In the genomic region with DNA sequence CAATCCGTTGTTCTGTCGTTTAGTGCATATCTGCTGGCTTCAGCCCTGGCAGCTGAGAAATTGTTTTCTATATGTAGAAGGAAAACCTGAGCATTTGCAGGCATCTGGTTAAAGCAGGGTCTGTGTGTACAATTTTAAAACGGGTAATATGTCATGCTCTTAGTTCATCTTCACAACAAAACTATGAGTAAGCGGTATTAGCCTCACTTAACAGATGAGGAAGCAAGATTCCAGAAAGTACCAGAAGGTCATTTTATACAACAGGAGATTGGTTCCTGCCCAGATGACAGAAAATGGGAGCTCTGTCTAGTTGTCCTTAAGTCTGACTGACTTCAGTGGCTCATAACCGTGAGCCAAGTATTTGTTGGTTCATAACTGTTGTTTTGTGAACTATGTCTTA, we compare ENCODE assay signal across 9 cellular contexts. TPM values are rescaled to one million over a fixed set of nuclear protein-coding genes. Genes with fewer than 3 reads are reported as not detected.
DNase-seq lines count a peak whose midpoint lies in the region; ATAC-seq, FAIRE-seq and TF ChIP-seq lines count a peak whose summit lies in the region.
"Had no signal": no experiment of that assay in that cellular context is flagged by ENCODE, and none has a peak within 500 bp of the region (broad histone marks: within the 10 kb centered on the region; RNA-seq: fewer than 3 reads in every experiment).

No MANE protein-coding gene starts in this region.

- TF ChIP-seq POLR2A in K562 (conservative IDR thresholded peaks at IDR 0.05) (no peak), vagina (IDR thresholded peaks at IDR 0.05) (no peak)

- TF ChIP-seq EP300 in K562 (IDR thresholded peaks at IDR 0.05; ENCODE audit: low read length) = no peak

- WGBS in K562 (ENCODE audit: insufficient coverage, low coverage, missing lambda C conversion rate) = 45% methylated on average over 5 of the region's 5 CpGs
- 93% methylated on average over 5 of the region's 5 CpGs for WGBS in mesenchymal stem cell

- H2BK15ac ChIP-seq in mesenchymal stem cell (ENCODE audit: low read depth, poor library complexity, severe bottlenecking) = no peak overlapping the region

- H2AK5ac ChIP-seq in mesenchymal stem cell (ENCODE audit: low read length, severe bottlenecking) = no peak overlapping the region

- H4K91ac ChIP-seq in mesenchymal stem cell (ENCODE audit: low read length) = no peak overlapping the region

- peak overlapping the region; percentile 95 to 99; a peak in 3 of 4 replicates for H3K9ac ChIP-seq in K562 (ENCODE audit: insufficient read depth in 1 of 2, low read depth in 2 of 2, low read length in 2 of 2)
- peak overlapping the region; percentile 96 for H3K9ac ChIP-seq in mesenchymal stem cell (ENCODE audit: low read length)

- intact Hi-C loops in K562 (cut with micrococcal nuclease) = no loop called here
- intact Hi-C loops in vagina (cut with DNase I) = no loop called here

- H3K27me3 Mint-ChIP-seq in stimulated activated naive CD8-positive, alpha-beta T cell treated with anti-CD3 and anti-CD28 coated beads, Interleukin-15, Interleukin-2, amounts not matched to agents 100 ng/mL and 50 ng/mL, for 24 hours = no peaks in the 10 kb centered on the region

- FAIRE-seq in K562 (lab: Jason Lieb, UNC) = no peak

- H3K9me3 Mint-ChIP-seq in stimulated activated naive CD8-positive, alpha-beta T cell treated with anti-CD3 and anti-CD28 coated beads, Interleukin-15, Interleukin-2, amounts not matched to agents 100 ng/mL and 50 ng/mL, for 24 hours = no peaks in the 10 kb centered on the region

- H3K18ac ChIP-seq in mesenchymal stem cell (ENCODE audit: low read depth in 1 of 2, low read length in 2 of 2) = no peak overlapping the region

- peaks cover 53% of the 10 kb centered on the region for H3K79me2 ChIP-seq in K562 (ENCODE audit: control insufficient read depth, insufficient read depth, low read length)

- H3K36me3 ChIP-seq in K562 (ENCODE audit: control insufficient read depth, insufficient read depth, low read length) = peaks cover 82% of the 10 kb centered on the region
- H3K36me3 ChIP-seq in mesenchymal stem cell (ENCODE audit: control insufficient read depth in 1 of 2, insufficient read depth in 2 of 2, low read depth in 1 of 2, low read length in 2 of 2) = peaks cover 28 to 79% of the 10 kb centered on the region in 2 experiments
- H3K36me3 ChIP-seq in vagina = peaks cover 0 to 45% of the 10 kb centered on the region in 2 donors

- H3K9me3 ChIP-seq in K562 (replicated peaks; ENCODE audit: control insufficient read depth, insufficient read depth, low read depth, low read length) = no peaks in the 10 kb centered on the region
- no peaks in the 10 kb centered on the region for H3K9me3 ChIP-seq in mesenchymal stem cell (ENCODE audit: control insufficient read depth, low read length)
- H3K9me3 ChIP-seq in vagina = no peaks in the 10 kb centered on the region

- TF ChIP-seq CTCF in K562 (IDR thresholded peaks at IDR 0.05 in 2 of 3, conservative IDR thresholded peaks at IDR 0.05 in 1 of 3; ENCODE audit: insufficient read depth in 2 of 3, low read depth in 1 of 3, low read length in 3 of 3) (no peak), vagina (IDR thresholded peaks at IDR 0.05) (no peak)

- peak overlapping the region; percentile 97 for H3K4me2 ChIP-seq in K562 (ENCODE audit: insufficient read depth, low read length)
- H3K4me2 ChIP-seq in mesenchymal stem cell (ENCODE audit: low read length, poor library complexity, severe bottlenecking) = peak overlapping the region; percentile 92

- no peak overlapping the region for H2AFZ ChIP-seq in K562 (ENCODE audit: low read depth, low read length)
- H2AFZ ChIP-seq in mesenchymal stem cell (ENCODE audit: low read depth, low read length) = no peak overlapping the region

- POLR2A ChIA-PET in K562 (lab: Yijun Ruan, JAX) = interaction anchor here (0.6 to 1.7 kb wide), 6 partner anchors 8 to 1977 kb away, joined by 3 to 7 read pairs (median 3); no protein-coding TSS in a partner anchor

- TF ChIP-seq RAD21 in K562 (CRISPR knock-in tag; conservative IDR thresholded peaks at IDR 0.05 in 1 of 2, IDR thresholded peaks at IDR 0.05 in 1 of 2) = no peak

- H2BK12ac ChIP-seq in mesenchymal stem cell (ENCODE audit: low read length in 2 of 2) = no peak overlapping the region

- CTCF ChIA-PET in K562 (lab: Yijun Ruan, JAX; ENCODE audit: low intra/inter-chr PET ratio) = no interaction called here

- BruUV-seq in K562 (replicated peaks; lab: Mats Ljungman, UMichigan) = no TSS peak

- no peaks in the 10 kb centered on the region for H3K27me3 ChIP-seq in K562 (ENCODE audit: control insufficient read depth in 2 of 2, insufficient read depth in 2 of 2, low read length in 2 of 2)
- H3K27me3 ChIP-seq in mesenchymal stem cell (ENCODE audit: control insufficient read depth in 1 of 2, insufficient read depth in 1 of 2, low read length in 2 of 2) = no peaks in the 10 kb centered on the region
- no peaks in the 10 kb centered on the region for H3K27me3 ChIP-seq in vagina

- H3K23ac ChIP-seq in mesenchymal stem cell (ENCODE audit: low read length in 2 of 2) = no peak overlapping the region

- H3K27ac Mint-ChIP-seq in stimulated activated naive CD8-positive, alpha-beta T cell treated with anti-CD3 and anti-CD28 coated beads, Interleukin-15, Interleukin-2, amounts not matched to agents 100 ng/mL and 50 ng/mL, for 24 hours = peak overlapping the region; percentile 96

- H3K4me1 ChIP-seq in K562 (replicated peaks in 1 of 2; ENCODE audit: control insufficient read depth in 2 of 2, insufficient read depth in 2 of 2, low read length in 2 of 2) (peaks cover 14 to 17% of the 10 kb centered on the region in 2 experiments; a peak in 4 of 5 replicates), mesenchymal stem cell (ENCODE audit: control insufficient read depth, insufficient read depth, low read depth, low read length) (peaks cover 13% of the 10 kb centered on the region), vagina (peaks cover 37% of the 10 kb centered on the region)

- H3K4me3 ChIP-seq in K562 = peak overlapping the region; percentile 87
- peak overlapping the region in 1 of 2 experiments; percentile 96 for H3K4me3 ChIP-seq in mesenchymal stem cell (ENCODE audit: insufficient read depth in 1 of 2, low read depth in 1 of 2, low read length in 2 of 2)
- H3K4me3 ChIP-seq in vagina = peak overlapping the region; percentile 66 to 70

- no peak for DNase-seq in stimulated activated naive CD8-positive, alpha-beta T cell treated with anti-CD3 and anti-CD28 coated beads, Interleukin-15, Interleukin-2, amounts not matched to agents 100 U/mL and 50 U/mL, for 24 hours
- DNase-seq in K562 (ENCODE audit: extremely low read depth in 1 of 4, low spot score in 3 of 4) (no peak), mesenchymal stem cell (peak; percentile 42), vagina (ENCODE audit: extremely low spot score in 2 of 2) (no peak), SW480 (ENCODE audit: low spot score) (no peak), NCI-H526 (lab: John Stamatoyannopoulos, UW) (no peak), COLO668 (lab: John Stamatoyannopoulos, UW; ENCODE audit: unreplicated experiment) (no peak)
- DNase-seq: activated gamma-delta T cell had no signal

- no peak overlapping the region for H4K8ac ChIP-seq in mesenchymal stem cell (ENCODE audit: low read length)

- no peaks in the 10 kb centered on the region for H3K9me1 ChIP-seq in K562 (ENCODE audit: control insufficient read depth, insufficient read depth, low read length)

- peaks cover 41% of the 10 kb centered on the region for H3K4me1 Mint-ChIP-seq in stimulated activated naive CD8-positive, alpha-beta T cell treated with anti-CD3 and anti-CD28 coated beads, Interleukin-15, Interleukin-2, amounts not matched to agents 100 ng/mL and 50 ng/mL, for 24 hours (ENCODE audit: low read depth)

- H2BK120ac ChIP-seq in mesenchymal stem cell (ENCODE audit: low read depth, low read length) = no peak overlapping the region

- no peak overlapping the region for H3K4ac ChIP-seq in mesenchymal stem cell (ENCODE audit: low read depth in 1 of 2, low read length in 2 of 2)

- in situ Hi-C loops in K562 (cut with MboI) = no loop called here

- H3K79me1 ChIP-seq in mesenchymal stem cell (replicated peaks; ENCODE audit: low read length, poor library complexity, severe bottlenecking) = peaks cover 41% of the 10 kb centered on the region

- no peak overlapping the region for H2BK5ac ChIP-seq in mesenchymal stem cell (ENCODE audit: low read depth, low read length, poor library complexity, severe bottlenecking)

- ATAC-seq in stimulated activated naive CD8-positive, alpha-beta T cell treated with anti-CD3 and anti-CD28 coated beads, Interleukin-15, Interleukin-2, amounts not matched to agents 100 U/mL and 50 U/mL, for 24 hours = no peak
- no peak for ATAC-seq in K562

- H3K27ac ChIP-seq in K562 (ENCODE audit: extremely low read depth, low read depth, low read length) (peak overlapping the region; percentile 93), mesenchymal stem cell (ENCODE audit: low read length, poor library complexity, severe bottlenecking) (no peak overlapping the region), vagina (peak overlapping the region; percentile 95)

- no peaks in the 10 kb centered on the region; the same call in 1 of the 2 replicates for H4K20me1 ChIP-seq in K562 (replicated peaks; ENCODE audit: control insufficient read depth, insufficient read depth, low read length)

- peak overlapping the region; percentile 95 for H3K4me3 Mint-ChIP-seq in stimulated activated naive CD8-positive, alpha-beta T cell treated with anti-CD3 and anti-CD28 coated beads, Interleukin-15, Interleukin-2, amounts not matched to agents 100 ng/mL and 50 ng/mL, for 24 hours

- peaks cover 28% of the 10 kb centered on the region for H3K36me3 Mint-ChIP-seq in stimulated activated naive CD8-positive, alpha-beta T cell treated with anti-CD3 and anti-CD28 coated beads, Interleukin-15, Interleukin-2, amounts not matched to agents 100 ng/mL and 50 ng/mL, for 24 hours (ENCODE audit: low read depth)

- H3K14ac ChIP-seq in mesenchymal stem cell (ENCODE audit: low read length in 2 of 2) = no peak overlapping the region

RNA-seq across cellular contexts. Expression of gene TIMM10B, which starts 1.1 kb away (rescaled TPM):
- total RNA-seq in K562 (2011; cell fraction: chromatin; rRNA removed; ENCODE audit: low replicate concordance) = 128 and 180 TPM in 2 replicates
- 109 and 115 TPM in 2 replicates for total RNA-seq in K562 (2011; cell fraction: nucleolus; rRNA removed)
- total RNA-seq in K562 (2011; cell fraction: nucleoplasm; rRNA removed) = 150 and 215 TPM in 2 replicates
- 43.2 and 48.7 TPM in 2 replicates for total RNA-seq in K562 (2014; rRNA removed)
- total RNA-seq in K562 (2014; rRNA removed; fragmentation: Illumina TruSeq; extraction: Trizol) = 45.7 and 47.5 TPM in 2 replicates
- 47.0 and 48.9 TPM in 2 replicates for total RNA-seq in K562 (2015; rRNA removed; fragmentation: Illumina TruSeq; extraction: Trizol)
- total RNA-seq in K562 (2021) = 63.0 and 66.0 TPM in 2 replicates
- 78.1 and 83.0 TPM in 2 replicates for polyA plus RNA-seq in K562 (2011; rRNA removed)
- polyA plus RNA-seq in K562 (2011; cell fraction: cytosol; rRNA removed) = 82.7 and 87.5 TPM in 2 replicates
- 109 and 128 TPM in 2 replicates for polyA plus RNA-seq in K562 (2011; cell fraction: nucleus; rRNA removed)
- 38.6 and 62.9 TPM in 2 replicates for polyA plus RNA-seq in K562 (2012)
- polyA plus RNA-seq in K562 (2014; fragmentation: Illumina TruSeq; extraction: Trizol) = 48.1 and 57.0 TPM in 2 replicates
- 100 to 1,000 TPM; 158 to 163 TPM for polyA plus RNA-seq in K562 (2014; fragmentation: Nextera tagmentation; extraction: Ambion mirVana)
- 54.0 and 64.9 TPM in 2 replicates for polyA plus RNA-seq in K562 (2014; rRNA removed)
- 58.1 and 61.2 TPM in 2 replicates for polyA minus RNA-seq in K562 (2011; rRNA and poly(A)+ RNA removed)
- polyA minus RNA-seq in K562 (2011; cell fraction: cytosol; rRNA and poly(A)+ RNA removed) = 21.0 and 37.8 TPM in 2 replicates
- polyA minus RNA-seq in K562 (2011; cell fraction: nucleus; rRNA and poly(A)+ RNA removed) = 75.8 and 112 TPM in 2 replicates
- 44.6 TPM for polyA plus RNA-seq in mesenchymal stem cell (2013, experiment 1 of 2)
- 48.4 TPM for polyA plus RNA-seq in mesenchymal stem cell (2013, experiment 2 of 2)
- total RNA-seq in vagina = 98.7 TPM

RNA-seq across cellular contexts. Expression of gene ARFIP2, which starts 1.3 kb away (rescaled TPM):
- total RNA-seq in K562 (2011; cell fraction: chromatin; rRNA removed; ENCODE audit: low replicate concordance) = 207 and 353 TPM in 2 replicates
- total RNA-seq in K562 (2011; cell fraction: nucleolus; rRNA removed) = 170 and 195 TPM in 2 replicates
- 211 and 248 TPM in 2 replicates for total RNA-seq in K562 (2011; cell fraction: nucleoplasm; rRNA removed)
- total RNA-seq in K562 (2014; rRNA removed) (41.0 and 46.7 TPM in 2 replicates), K562 (2014; rRNA removed; fragmentation: Illumina TruSeq; extraction: Trizol) (27.8 and 32.0 TPM in 2 replicates), K562 (2015; rRNA removed; fragmentation: Illumina TruSeq; extraction: Trizol) (37.6 and 40.8 TPM in 2 replicates), K562 (2021) (42.9 and 46.5 TPM in 2 replicates), vagina (54.0 TPM)
- polyA plus RNA-seq in K562 (2011; rRNA removed) (74.1 and 84.0 TPM in 2 replicates), K562 (2014; fragmentation: Illumina TruSeq; extraction: Trizol) (48.5 and 49.3 TPM in 2 replicates), K562 (2014; fragmentation: Nextera tagmentation; extraction: Ambion mirVana) (10 to 100 TPM; 11.8 to 14.2 TPM), K562 (2014; rRNA removed) (60.0 and 61.0 TPM in 2 replicates)
- 59.9 and 62.2 TPM in 2 replicates for polyA plus RNA-seq in K562 (2011; cell fraction: cytosol; rRNA removed)
- polyA plus RNA-seq in K562 (2011; cell fraction: nucleus; rRNA removed) = 334 and 409 TPM in 2 replicates
- polyA plus RNA-seq in K562 (2012) = 35.7 and 48.8 TPM in 2 replicates
- polyA minus RNA-seq in K562 (2011; rRNA and poly(A)+ RNA removed) = 58.8 and 63.0 TPM in 2 replicates
- 15.8 and 19.7 TPM in 2 replicates for polyA minus RNA-seq in K562 (2011; cell fraction: cytosol; rRNA and poly(A)+ RNA removed)
- 73.6 and 124 TPM in 2 replicates for polyA minus RNA-seq in K562 (2011; cell fraction: nucleus; rRNA and poly(A)+ RNA removed)
- polyA plus RNA-seq in mesenchymal stem cell (2013, experiment 1 of 2) = 47.6 TPM
- polyA plus RNA-seq in mesenchymal stem cell (2013, experiment 2 of 2) = 46.2 TPM

RNA-seq across cellular contexts. Expression of gene TRIM3, which starts 8.7 kb away (rescaled TPM):
- 19.0 and 30.8 TPM in 2 replicates for total RNA-seq in K562 (2011; cell fraction: chromatin; rRNA removed; ENCODE audit: low replicate concordance)
- total RNA-seq in K562 (2011; cell fraction: nucleolus; rRNA removed) = 22.5 and 25.3 TPM in 2 replicates
- total RNA-seq in K562 (2011; cell fraction: nucleoplasm; rRNA removed) = 20.2 and 20.7 TPM in 2 replicates
- total RNA-seq in K562 (2014; rRNA removed) = 3.0 and 11.6 TPM in 2 replicates
- 2.7 and 3.8 TPM in 2 replicates for total RNA-seq in K562 (2014; rRNA removed; fragmentation: Illumina TruSeq; extraction: Trizol)
- 4.8 and 5.2 TPM in 2 replicates for total RNA-seq in K562 (2015; rRNA removed; fragmentation: Illumina TruSeq; extraction: Trizol)
- 6.4 and 6.8 TPM in 2 replicates for total RNA-seq in K562 (2021)
- polyA plus RNA-seq in K562 (2011; rRNA removed) = 4.8 and 6.2 TPM in 2 replicates
- 4.5 and 5.7 TPM in 2 replicates for polyA plus RNA-seq in K562 (2011; cell fraction: cytosol; rRNA removed)
- polyA plus RNA-seq in K562 (2011; cell fraction: nucleus; rRNA removed) = 36.0 and 59.3 TPM in 2 replicates
- polyA plus RNA-seq in K562 (2012) = 6.2 and 9.0 TPM in 2 replicates
- polyA plus RNA-seq in K562 (2014; fragmentation: Illumina TruSeq; extraction: Trizol) = 4.7 and 5.6 TPM in 2 replicates
- polyA plus RNA-seq in K562 (2014; fragmentation: Nextera tagmentation; extraction: Ambion mirVana) = under 1 TPM; 0.45 to 0.81 TPM
- polyA plus RNA-seq in K562 (2014; rRNA removed) = 9.2 and 10.4 TPM in 2 replicates
- 2.7 and 4.7 TPM in 2 replicates for polyA minus RNA-seq in K562 (2011; rRNA and poly(A)+ RNA removed)
- polyA minus RNA-seq in K562 (2011; cell fraction: cytosol; rRNA and poly(A)+ RNA removed) = 1.6 and 1.7 TPM in 2 replicates
- 10.3 and 14.0 TPM in 2 replicates for polyA minus RNA-seq in K562 (2011; cell fraction: nucleus; rRNA and poly(A)+ RNA removed)
- 16.3 TPM for polyA plus RNA-seq in mesenchymal stem cell (2013, experiment 1 of 2)
- 14.9 TPM for polyA plus RNA-seq in mesenchymal stem cell (2013, experiment 2 of 2)
- total RNA-seq in vagina = 27.5 TPM

RNA-seq across cellular contexts. Expression of gene DNHD1, which starts 14.6 kb away (rescaled TPM):
- 197 and 241 TPM in 2 replicates for total RNA-seq in K562 (2011; cell fraction: chromatin; rRNA removed; ENCODE audit: low replicate concordance)
- total RNA-seq in K562 (2011; cell fraction: nucleolus; rRNA removed) = 92.7 and 107 TPM in 2 replicates
- 141 and 183 TPM in 2 replicates for total RNA-seq in K562 (2011; cell fraction: nucleoplasm; rRNA removed)
- total RNA-seq in K562 (2014; rRNA removed) = 3.0 and 3.8 TPM in 2 replicates
- 3.6 and 4.1 TPM in 2 replicates for total RNA-seq in K562 (2014; rRNA removed; fragmentation: Illumina TruSeq; extraction: Trizol)
- 3.6 TPM in 2 replicates for total RNA-seq in K562 (2015; rRNA removed; fragmentation: Illumina TruSeq; extraction: Trizol)
- total RNA-seq in K562 (2021) = 6.5 and 7.4 TPM in 2 replicates
- 9.7 and 16.7 TPM in 2 replicates for polyA plus RNA-seq in K562 (2011; rRNA removed)
- 4.1 and 6.9 TPM in 2 replicates for polyA plus RNA-seq in K562 (2011; cell fraction: cytosol; rRNA removed)
- polyA plus RNA-seq in K562 (2011; cell fraction: nucleus; rRNA removed) = 123 and 140 TPM in 2 replicates
- 5.2 and 22.4 TPM in 2 replicates for polyA plus RNA-seq in K562 (2012)
- 4.8 TPM in 2 replicates for polyA plus RNA-seq in K562 (2014; fragmentation: Illumina TruSeq; extraction: Trizol)
- 1 to 10 TPM in 1 of 2 experiments, under 1 TPM in 1; 0.82 to 2.0 TPM for polyA plus RNA-seq in K562 (2014; fragmentation: Nextera tagmentation; extraction: Ambion mirVana)
- 7.1 and 8.4 TPM in 2 replicates for polyA plus RNA-seq in K562 (2014; rRNA removed)
- polyA minus RNA-seq in K562 (2011; rRNA and poly(A)+ RNA removed) = 24.5 and 30.4 TPM in 2 replicates
- 7.0 and 8.5 TPM in 2 replicates for polyA minus RNA-seq in K562 (2011; cell fraction: cytosol; rRNA and poly(A)+ RNA removed)
- 26.4 and 49.9 TPM in 2 replicates for polyA minus RNA-seq in K562 (2011; cell fraction: nucleus; rRNA and poly(A)+ RNA removed)
- polyA plus RNA-seq in mesenchymal stem cell (2013, experiment 1 of 2) = 1.4 TPM
- polyA plus RNA-seq in mesenchymal stem cell (2013, experiment 2 of 2) = 1.4 TPM
- 17.2 TPM for total RNA-seq in vagina

RNA-seq across cellular contexts. Expression of gene HPX, which starts 41.6 kb away (rescaled TPM):
- total RNA-seq in K562 (2011; cell fraction: chromatin; rRNA removed; ENCODE audit: low replicate concordance) = not detected in 2 replicates
- total RNA-seq in K562 (2011; cell fraction: nucleolus; rRNA removed) = 0.39 and 0.50 TPM in 2 replicates
- 0.37 TPM in 1 of 2 replicates, not detected in the other for total RNA-seq in K562 (2011; cell fraction: nucleoplasm; rRNA removed)
- total RNA-seq in K562 (2014; rRNA removed) (0.49 TPM in 1 of 2 replicates, not detected in the other), K562 (2014; rRNA removed; fragmentation: Illumina TruSeq; extraction: Trizol) (0.16 and 0.29 TPM in 2 replicates), K562 (2015; rRNA removed; fragmentation: Illumina TruSeq; extraction: Trizol) (0.14 and 0.15 TPM in 2 replicates), K562 (2021) (1.2 and 1.4 TPM in 2 replicates), vagina (0.98 TPM)
- polyA plus RNA-seq in K562 (2011; rRNA removed) (0.24 and 0.29 TPM in 2 replicates), K562 (2014; fragmentation: Illumina TruSeq; extraction: Trizol) (0.12 and 0.71 TPM in 2 replicates), K562 (2014; fragmentation: Nextera tagmentation; extraction: Ambion mirVana) (under 1 TPM; 0.79 to 0.94 TPM), K562 (2014; rRNA removed) (0.57 and 0.69 TPM in 2 replicates)
- 0.56 and 0.61 TPM in 2 replicates for polyA plus RNA-seq in K562 (2011; cell fraction: cytosol; rRNA removed)
- polyA plus RNA-seq in K562 (2011; cell fraction: nucleus; rRNA removed) = 0.57 and 0.65 TPM in 2 replicates
- 0.48 and 0.55 TPM in 2 replicates for polyA plus RNA-seq in K562 (2012)
- 0.24 TPM in 1 of 2 replicates, not detected in the other for polyA minus RNA-seq in K562 (2011; rRNA and poly(A)+ RNA removed)
- polyA minus RNA-seq in K562 (2011; cell fraction: cytosol; rRNA and poly(A)+ RNA removed) = not detected in 2 replicates
- 0.22 TPM in 1 of 2 replicates, not detected in the other for polyA minus RNA-seq in K562 (2011; cell fraction: nucleus; rRNA and poly(A)+ RNA removed)
- polyA plus RNA-seq in mesenchymal stem cell (2013, experiment 1 of 2) = 0.43 TPM
- polyA plus RNA-seq in mesenchymal stem cell (2013, experiment 2 of 2) = 0.41 TPM
